17 cellular contexts compared by ENCODE assay signal in the genomic region with DNA sequence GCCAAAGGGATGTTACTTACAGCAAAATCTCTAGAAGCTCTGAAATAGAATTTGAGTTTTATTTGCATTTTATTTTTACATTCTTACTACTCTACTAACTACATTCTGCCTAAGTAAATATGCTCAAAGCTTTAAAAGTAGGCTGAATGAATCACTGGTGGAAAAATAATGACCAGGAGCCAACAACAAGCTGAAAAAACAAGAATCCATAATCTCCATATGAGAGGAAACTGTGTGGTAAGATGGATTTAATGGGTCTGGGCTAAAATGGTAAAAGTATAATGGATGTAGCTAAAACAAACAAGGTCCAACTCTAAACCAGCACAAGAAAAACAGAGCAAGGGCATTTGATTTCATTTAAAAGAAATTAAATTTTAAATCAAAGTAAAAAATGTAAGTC.
DNase-seq lines count a peak whose midpoint lies in the region; ATAC-seq and TF ChIP-seq lines count a peak whose summit lies in the region.
"Had no signal": no experiment of that assay in that cellular context is flagged by ENCODE, and none has a peak within 500 bp of the region (broad histone marks: within the 10 kb centered on the region; RNA-seq: fewer than 3 reads in every experiment).

No MANE protein-coding gene starts in this region.

- no peak for TF ChIP-seq CTCF in PC-3 (conservative IDR thresholded peaks at IDR 0.05; ENCODE audit: low read depth, low read length)
- no peak for TF ChIP-seq CTCF in astrocyte of the cerebellum (IDR thresholded peaks at IDR 0.05; ENCODE audit: low read depth, low read length, missing control alignments)
- TF ChIP-seq CTCF in testis (IDR thresholded peaks at IDR 0.05): no peak

- in situ Hi-C loops in astrocyte of the cerebellum (cut with HindIII; ENCODE audit: low sequenced_read_pairs): no loop called here

- 0 out of 2 replicates have a peak overlapping the region, but pooled peaks have one; percentile 11 for H3K27ac ChIP-seq in PC-3 (ENCODE audit: low read length)
- H3K27ac ChIP-seq in testis: no peak overlapping the region
- H3K27ac ChIP-seq: C4-2B had no signal

- no peaks in the 10 kb centered on the region for H3F3A ChIP-seq in PC-3 (ENCODE audit: low read length, unreplicated experiment)

- BruUV-seq in PC-3 (replicated peaks; lab: Mats Ljungman, UMichigan): no TSS peak

- H3K27me3 ChIP-seq in PC-3 (ENCODE audit: low read length) (no peaks in the 10 kb centered on the region), skeletal muscle satellite cell (ENCODE audit: control insufficient read depth, insufficient read depth, low read length) (no peaks in the 10 kb centered on the region), testis (no peaks in the 10 kb centered on the region)

- TF ChIP-seq POLR2A in testis (IDR thresholded peaks at IDR 0.05): no peak

- H3K9me3 ChIP-seq in PC-3 (ENCODE audit: low read length): no peaks in the 10 kb centered on the region
- no peaks in the 10 kb centered on the region for H3K9me3 ChIP-seq in skeletal muscle satellite cell (replicated peaks; ENCODE audit: low read length)
- H3K9me3 ChIP-seq in testis: no peaks in the 10 kb centered on the region

- CTCF ChIA-PET in PC-3 (lab: Charles Lee): no interaction called here

- POLR2A ChIA-PET in PC-3 (lab: Charles Lee; ENCODE audit: unreplicated experiment): no interaction called here

- H3K4me2 ChIP-seq in PC-3 (ENCODE audit: low read length) (no peak overlapping the region), skeletal muscle satellite cell (ENCODE audit: low read length) (peak overlapping the region; percentile 23)

- no peaks in the 10 kb centered on the region for H3K9me2 ChIP-seq in PC-3 (replicated peaks; ENCODE audit: low read length)

- DNase-seq in PC-3 (peak; percentile 7), astrocyte of the cerebellum (ENCODE audit: low read depth) (peak; percentile 13), fibroblast of peridontal ligament (ENCODE audit: extremely low read depth) (peak; percentile 48), NAMALWA (ENCODE audit: low spot score) (no peak), NOMO-1 treated with DMSO at 0.1 percent for 48 hours (lab: John Stamatoyannopoulos, UW; ENCODE audit: unreplicated experiment) (no peak), testis (no peak)
- DNase-seq: DMS79 treated with DMSO at 0.1 percent for 48 hours, H9, KBM-7, NCI-H1417, NCI-H1930, NCI-H2171, NCI-H446, SIG-M5 had no signal

- intact Hi-C loops in PC-3 (cut with micrococcal nuclease) (loop anchor here (2.0 kb wide), 1 partner anchor 73 kb away; no protein-coding TSS in a partner anchor), testis (cut with DNase I; ENCODE audit: low total_unique reads) (no loop called here)

- H3K9ac ChIP-seq in PC-3 (ENCODE audit: low read length) (no peak overlapping the region), skeletal muscle satellite cell (ENCODE audit: low read depth, low read length) (no peak overlapping the region)

- no peaks in the 10 kb centered on the region for H3K79me2 ChIP-seq in PC-3 (ENCODE audit: low read length)

- peak; percentile 75 for ATAC-seq in PC-3
- ATAC-seq: HepG2 had no signal

- H3K36me3 ChIP-seq in PC-3 (ENCODE audit: low read depth, low read length) (no peaks in the 10 kb centered on the region), skeletal muscle satellite cell (ENCODE audit: insufficient read depth, low read length) (no peaks in the 10 kb centered on the region), testis (ENCODE audit: low read depth, missing control alignments) (no peaks in the 10 kb centered on the region)

- H3K4me3 ChIP-seq in PC-3 (ENCODE audit: low read length) (no peak overlapping the region), astrocyte of the cerebellum (ENCODE audit: low read depth, low read length) (no peak overlapping the region), skeletal muscle satellite cell (ENCODE audit: low read length) (no peak overlapping the region), testis (no peak overlapping the region)

- no peaks in the 10 kb centered on the region for H4K20me1 ChIP-seq in PC-3 (ENCODE audit: low read length)

- no peak overlapping the region for H2AFZ ChIP-seq in PC-3 (ENCODE audit: low read length)

- H3K4me1 ChIP-seq in PC-3 (ENCODE audit: insufficient read depth, low read length) (peaks cover 4% of the 10 kb centered on the region; the same call in 1 of the 2 replicates), skeletal muscle satellite cell (ENCODE audit: control insufficient read depth, insufficient read depth, low read length) (peaks cover 13% of the 10 kb centered on the region), testis (no peaks in the 10 kb centered on the region)

Comparison
In these comparisons a context has a peak if more than half of its experiments do, and no peak if none do; other contexts are left out.
1. DNase-seq: peak in PC-3 (single experiment), astrocyte of the cerebellum (single experiment) and fibroblast of peridontal ligament (single experiment); none in NAMALWA (single experiment), NOMO-1 treated with DMSO at 0.1 percent for 48 hours (single experiment) and testis (single experiment).